Comparison of ENCODE assay signal across 8 cellular contexts in the genomic region with DNA sequence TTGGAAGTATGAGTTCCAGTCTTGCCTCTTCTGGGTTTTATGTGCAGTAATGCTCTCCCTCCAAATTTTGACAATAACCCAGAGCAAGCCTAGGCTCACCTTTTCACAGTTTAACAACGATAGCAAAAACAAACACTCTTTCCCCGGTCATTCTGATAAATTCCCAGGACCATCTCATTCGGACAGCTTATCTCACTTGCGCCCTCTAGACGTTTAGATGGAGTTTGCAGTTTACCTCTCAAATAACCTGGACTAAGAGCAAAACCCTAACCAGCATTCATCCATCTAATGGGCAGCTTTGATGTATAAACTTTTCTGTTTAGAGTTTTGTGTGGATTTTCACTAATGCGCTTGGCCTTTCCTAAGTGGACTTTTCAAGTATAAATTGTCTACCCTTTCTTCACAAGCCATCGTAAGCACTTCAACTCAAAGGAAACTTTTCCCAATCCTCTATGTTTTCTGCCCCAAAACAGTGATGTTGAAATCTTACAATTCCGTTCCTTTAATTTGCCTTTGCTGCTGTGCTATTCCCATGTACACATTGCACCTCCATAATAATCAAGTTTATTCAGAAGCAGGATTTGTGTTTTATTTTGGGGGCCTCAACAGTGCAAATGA.
DNase-seq lines count a peak whose midpoint lies in the region; ATAC-seq, FAIRE-seq and TF ChIP-seq lines count a peak whose summit lies in the region.

No MANE protein-coding gene starts in this region.

- H3K4me1 ChIP-seq in RWPE2 (ENCODE audit: insufficient read depth, poor library complexity, severe bottlenecking): peaks cover 7% of the 10 kb centered on the region
- H3K4me1 ChIP-seq in iPS DF 6.9 (ENCODE audit: control insufficient read depth, insufficient read depth, low read length): no peaks in the 10 kb centered on the region; the same call in 1 of the 2 replicates

- ATAC-seq in RWPE2 (ENCODE audit: low read depth): no peak
- no peak for ATAC-seq in GM19328 (IDR thresholded peaks at IDR 0.05; ENCODE audit: unreplicated experiment)
- ATAC-seq in GM18858 (IDR thresholded peaks at IDR 0.05; ENCODE audit: unreplicated experiment): no peak
- ATAC-seq in activated CD8-positive, alpha-beta memory T cell treated with anti-CD3 and anti-CD28 coated beads, Interleukin-2, amount 10 ng/mL, durations not matched to agents 7 days and 5 days: no peak

- no peaks in the 10 kb centered on the region for H3K27me3 Mint-ChIP-seq in activated CD8-positive, alpha-beta memory T cell treated with anti-CD3 and anti-CD28 coated beads, Interleukin-2, amount 10 ng/mL, durations not matched to agents 7 days and 5 days

- POLR2A ChIA-PET in HEK293T (lab: Yijun Ruan, JAX): no interaction called here

- peaks cover 2% of the 10 kb centered on the region for H3K9me3 Mint-ChIP-seq in activated CD8-positive, alpha-beta memory T cell treated with anti-CD3 and anti-CD28 coated beads, Interleukin-2, amount 10 ng/mL, durations not matched to agents 7 days and 5 days (ENCODE audit: low read depth)

- no CpG with 5 or more reads among the region's 8 CpGs for WGBS in iPS DF 6.9 (ENCODE audit: insufficient coverage, insufficient read length)

- no peak for DNase-seq in D721Med (ENCODE audit: insufficient read length, low spot score)
- DNase-seq in HEK293T (ENCODE audit: extremely low spot score): peak; percentile 46
- no peak for DNase-seq in RWPE2 (ENCODE audit: low spot score)
- DNase-seq in iPS DF 6.9 (ENCODE audit: low read depth, low spot score): peak; percentile 27
- DNase-seq in activated naive CD4-positive, alpha-beta T cell treated with Interleukin-2 at 50 U/mL for 16 hours: no peak
- no peak for DNase-seq in activated CD8-positive, alpha-beta memory T cell treated with anti-CD3 and anti-CD28 coated beads, Interleukin-2, amount 10 ng/mL, durations not matched to agents 7 days and 5 days

- peak; percentile 57 for TF ChIP-seq CTCF in D721Med (IDR thresholded peaks at IDR 0.05; ENCODE audit: insufficient read depth, missing control alignments)
- peak; percentile 55 for TF ChIP-seq CTCF in RWPE2 (IDR thresholded peaks at IDR 0.05; ENCODE audit: poor library complexity, severe bottlenecking)

- H3K9me3 ChIP-seq in RWPE2 (ENCODE audit: severe bottlenecking) (no peaks in the 10 kb centered on the region), iPS DF 6.9 (ENCODE audit: control insufficient read depth, insufficient read depth, low read length) (no peaks in the 10 kb centered on the region)

- H3K36me3 ChIP-seq in RWPE2 (ENCODE audit: low read depth) (no peaks in the 10 kb centered on the region), iPS DF 6.9 (ENCODE audit: control insufficient read depth, insufficient read depth, low read length) (no peaks in the 10 kb centered on the region)

- H3K27me3 ChIP-seq in RWPE2 (ENCODE audit: insufficient read depth, poor library complexity, severe bottlenecking): no peaks in the 10 kb centered on the region
- H3K27me3 ChIP-seq in iPS DF 6.9 (ENCODE audit: control insufficient read depth, insufficient read depth, low read length): no peaks in the 10 kb centered on the region

- no peak overlapping the region for H3K27ac ChIP-seq in RWPE2 (ENCODE audit: poor library complexity, severe bottlenecking)
- H3K27ac ChIP-seq in iPS DF 6.9 (ENCODE audit: low read length): no peak overlapping the region

- H3K36me3 Mint-ChIP-seq in activated CD8-positive, alpha-beta memory T cell treated with anti-CD3 and anti-CD28 coated beads, Interleukin-2, amount 10 ng/mL, durations not matched to agents 7 days and 5 days: no peaks in the 10 kb centered on the region

- FAIRE-seq in D721Med (lab: Jason Lieb, UNC): no peak

- H3K27ac Mint-ChIP-seq in activated CD8-positive, alpha-beta memory T cell treated with anti-CD3 and anti-CD28 coated beads, Interleukin-2, amount 10 ng/mL, durations not matched to agents 7 days and 5 days: no peak overlapping the region

- CTCF ChIA-PET in HEK293T (lab: Yijun Ruan, JAX): interaction anchor here (0.6 to 1.3 kb wide), 3 partner anchors 13 to 258 kb away, joined by 3 read pairs; no protein-coding TSS in a partner anchor
- CTCF ChIA-PET in activated CD8-positive, alpha-beta memory T cell treated with anti-CD3 and anti-CD28 coated beads, Interleukin-2, amount 10 ng/mL, durations not matched to agents 7 days and 5 days (lab: Charles Lee): no interaction called here

- H3K4me3 ChIP-seq in RWPE2 (ENCODE audit: severe bottlenecking) (no peak overlapping the region), iPS DF 6.9 (ENCODE audit: low read length) (no peak overlapping the region)

- H3K4me1 Mint-ChIP-seq in activated CD8-positive, alpha-beta memory T cell treated with anti-CD3 and anti-CD28 coated beads, Interleukin-2, amount 10 ng/mL, durations not matched to agents 7 days and 5 days: peaks cover 4% of the 10 kb centered on the region

- H3K4me3 Mint-ChIP-seq in activated CD8-positive, alpha-beta memory T cell treated with anti-CD3 and anti-CD28 coated beads, Interleukin-2, amount 10 ng/mL, durations not matched to agents 7 days and 5 days: no peak overlapping the region

TF ChIP-seq in HEK293T, 16 proteins besides CTCF, POLR2A, EP300 and RAD21:
- TF ChIP-seq BHLHE40 (IDR thresholded peaks at IDR 0.05; ENCODE audit: borderline replicate concordance) (no peak), SUZ12 (IDR thresholded peaks at IDR 0.05) (no peak), CTBP1 (IDR thresholded peaks at IDR 0.05; ENCODE audit: borderline replicate concordance) (no peak), L3MBTL2 (conservative IDR thresholded peaks at IDR 0.05) (no peak), ELF4 (IDR thresholded peaks at IDR 0.05) (no peak), TARDBP (IDR thresholded peaks at IDR 0.05) (no peak), FOXA1 (IDR thresholded peaks at IDR 0.05) (no peak)

Comparison
In these comparisons a context has a peak if more than half of its experiments do, and no peak if none do; other contexts are left out.
1. DNase-seq: peak in HEK293T (single experiment) and iPS DF 6.9 (single experiment); none in D721Med (single experiment), RWPE2 (single experiment), activated naive CD4-positive, alpha-beta T cell treated with Interleukin-2 at 50 U/mL for 16 hours (single experiment) and activated CD8-positive, alpha-beta memory T cell treated with anti-CD3 and anti-CD28 coated beads, Interleukin-2, amount 10 ng/mL, durations not matched to agents 7 days and 5 days (single experiment).